ENCODE assay signal across 17 cellular contexts in the genomic region with DNA sequence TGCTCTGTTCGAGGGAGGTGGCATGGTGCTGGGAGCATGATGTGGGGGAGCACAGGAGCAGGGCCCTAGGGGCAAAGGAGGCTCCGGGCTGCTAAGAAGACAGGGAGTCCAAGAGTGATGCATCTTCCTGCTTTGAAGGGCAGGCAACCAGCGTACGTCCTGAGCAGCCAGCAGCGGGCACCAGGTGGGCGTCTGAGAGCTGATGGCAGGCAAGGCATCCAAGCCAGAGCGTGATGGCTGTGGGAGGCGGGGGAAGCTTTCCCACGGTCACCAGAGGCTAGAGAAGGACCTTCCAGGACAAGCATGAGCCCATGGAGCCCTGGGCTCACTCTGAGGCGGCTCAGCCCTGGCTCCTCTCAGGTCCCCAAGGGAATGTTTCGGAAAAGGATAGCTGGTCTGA. TPM values are rescaled to one million over a fixed set of nuclear protein-coding genes. Genes with fewer than 3 reads are reported as not detected.
DNase-seq lines count a peak whose midpoint lies in the region; ATAC-seq and TF ChIP-seq lines count a peak whose summit lies in the region.
"Had no signal": no experiment of that assay in that cellular context is flagged by ENCODE, and none has a peak within 500 bp of the region (broad histone marks: within the 10 kb centered on the region; RNA-seq: fewer than 3 reads in every experiment).

No MANE protein-coding gene starts in this region.

- DNase-seq in activated CD4-positive, alpha-beta memory T cell treated with anti-CD3 and anti-CD28 coated beads for 36 hours: no peak
- no peak for DNase-seq in activated CD4-positive, alpha-beta memory T cell treated with anti-CD3 and anti-CD28 coated beads, Interleukin-2, amount 10 ng/mL, durations not matched to agents 7 days and 5 days
- no peak for DNase-seq in CD4-positive, alpha-beta T cell
- DNase-seq in naive thymus-derived CD4-positive, alpha-beta T cell: no peak
- DNase-seq in tibial nerve (ENCODE audit: low spot score in 2 of 2): no peak
- no peak for DNase-seq in stimulated activated CD4-positive, alpha-beta T cell treated with anti-CD3 and anti-CD28 coated beads, Interleukin-4, amount 100 ng/mL, for 24 hours
- DNase-seq: DMS79, MG63, NCI-H1417, NCI-H1694 treated with DMSO at 0.1 percent for 48 hours, NCI-H446, NCI-H526 treated with DMSO at 0.1 percent for 48 hours, OCI-M1 had no signal

- no peak for TF ChIP-seq CTCF in CD4-positive, alpha-beta T cell (IDR thresholded peaks at IDR 0.05)
- TF ChIP-seq CTCF in HEK293 (tag by site-specific recombination; IDR thresholded peaks at IDR 0.05) (no peak), tibial nerve (IDR thresholded peaks at IDR 0.05) (no peak)

- ATAC-seq in CD4-positive, alpha-beta T cell (ENCODE audit: poor library complexity): no peak
- ATAC-seq in naive thymus-derived CD4-positive, alpha-beta T cell: no peak
- ATAC-seq: Right ventricle myocardium inferior had no signal

- no peaks in the 10 kb centered on the region for H3K4me1 ChIP-seq in HEK293 (ENCODE audit: control insufficient read depth, insufficient read depth, low read length)
- H3K4me1 ChIP-seq in naive thymus-derived CD4-positive, alpha-beta T cell (ENCODE audit: control insufficient read depth in 2 of 2, insufficient read depth in 2 of 2, low read length in 2 of 2): peaks cover 0 to 3% of the 10 kb centered on the region in 2 donors
- peaks cover 0 to 41% (median 0%) of the 10 kb centered on the region in 4 donors for H3K4me1 ChIP-seq in tibial nerve
- H3K4me1 ChIP-seq: SJSA1 had no signal

- intact Hi-C loops in activated CD4-positive, alpha-beta memory T cell treated with anti-CD3 and anti-CD28 coated beads for 36 hours (cut with micrococcal nuclease): no loop called here
- intact Hi-C loops in CD4-positive, alpha-beta T cell (cut with DNase I, micrococcal nuclease): no loop called here
- intact Hi-C loops in naive thymus-derived CD4-positive, alpha-beta T cell (cut with micrococcal nuclease): no loop called here

- no peak for TF ChIP-seq POLR2A in tibial nerve (IDR thresholded peaks at IDR 0.05)

- H3K27me3 ChIP-seq in CD4-positive, alpha-beta T cell (ENCODE audit: control insufficient read depth, insufficient read depth, low read length): no peaks in the 10 kb centered on the region
- H3K27me3 ChIP-seq in naive thymus-derived CD4-positive, alpha-beta T cell (ENCODE audit: control insufficient read depth in 2 of 2, insufficient read depth in 2 of 2, low read length in 2 of 2): no peaks in the 10 kb centered on the region
- H3K27me3 ChIP-seq in tibial nerve: no peaks in the 10 kb centered on the region
- H3K27me3 ChIP-seq: MG63, SJSA1 had no signal

- no peaks in the 10 kb centered on the region for H3K27me3 Mint-ChIP-seq in activated CD4-positive, alpha-beta memory T cell treated with anti-CD3 and anti-CD28 coated beads for 36 hours
- no peaks in the 10 kb centered on the region for H3K27me3 Mint-ChIP-seq in activated CD4-positive, alpha-beta memory T cell treated with anti-CD3 and anti-CD28 coated beads, Interleukin-2, amount 10 ng/mL, durations not matched to agents 7 days and 5 days
- H3K27me3 Mint-ChIP-seq in CD4-positive, alpha-beta T cell: no peaks in the 10 kb centered on the region
- H3K27me3 Mint-ChIP-seq in naive thymus-derived CD4-positive, alpha-beta T cell: no peaks in the 10 kb centered on the region

- peaks cover 28% of the 10 kb centered on the region for H3K4me1 Mint-ChIP-seq in activated CD4-positive, alpha-beta memory T cell treated with anti-CD3 and anti-CD28 coated beads for 36 hours (ENCODE audit: low read depth)
- peaks cover 28% of the 10 kb centered on the region for H3K4me1 Mint-ChIP-seq in activated CD4-positive, alpha-beta memory T cell treated with anti-CD3 and anti-CD28 coated beads, Interleukin-2, amount 10 ng/mL, durations not matched to agents 7 days and 5 days
- peaks cover 30% of the 10 kb centered on the region for H3K4me1 Mint-ChIP-seq in CD4-positive, alpha-beta T cell (ENCODE audit: low read depth)
- H3K4me1 Mint-ChIP-seq in naive thymus-derived CD4-positive, alpha-beta T cell: peaks cover 16 to 46% (median 36%) of the 10 kb centered on the region in 7 donors

- no peak for TF ChIP-seq EP300 in tibial nerve (IDR thresholded peaks at IDR 0.05)

- peaks cover 51% of the 10 kb centered on the region for H3K36me3 Mint-ChIP-seq in activated CD4-positive, alpha-beta memory T cell treated with anti-CD3 and anti-CD28 coated beads for 36 hours
- peaks cover 74% of the 10 kb centered on the region for H3K36me3 Mint-ChIP-seq in activated CD4-positive, alpha-beta memory T cell treated with anti-CD3 and anti-CD28 coated beads, Interleukin-2, amount 10 ng/mL, durations not matched to agents 7 days and 5 days (ENCODE audit: low read depth)
- peaks cover 90% of the 10 kb centered on the region for H3K36me3 Mint-ChIP-seq in CD4-positive, alpha-beta T cell (ENCODE audit: low read depth)
- H3K36me3 Mint-ChIP-seq in naive thymus-derived CD4-positive, alpha-beta T cell: peaks cover 9 to 52% (median 16%) of the 10 kb centered on the region in 5 donors

- peak overlapping the region; percentile 38 for H3K27ac Mint-ChIP-seq in activated CD4-positive, alpha-beta memory T cell treated with anti-CD3 and anti-CD28 coated beads for 36 hours
- no peak overlapping the region for H3K27ac Mint-ChIP-seq in activated CD4-positive, alpha-beta memory T cell treated with anti-CD3 and anti-CD28 coated beads, Interleukin-2, amount 10 ng/mL, durations not matched to agents 7 days and 5 days
- peak overlapping the region; percentile 71 for H3K27ac Mint-ChIP-seq in CD4-positive, alpha-beta T cell
- peak overlapping the region in 8 of 9 donors; percentile 10 to 80 (median 72) for H3K27ac Mint-ChIP-seq in naive thymus-derived CD4-positive, alpha-beta T cell

- 80 to 85% methylated on average over 11 of the region's 11 CpGs for WGBS in tibial nerve, 2 donors

- no peak overlapping the region for H3K27ac ChIP-seq in CD4-positive, alpha-beta T cell (ENCODE audit: low read depth, low read length)
- 0 out of 2 replicates have a peak overlapping the region, but pooled peaks have one; percentile 9 for H3K27ac ChIP-seq in HEK293 (ENCODE audit: extremely low read depth, low read depth, low read length)
- H3K27ac ChIP-seq in naive thymus-derived CD4-positive, alpha-beta T cell (ENCODE audit: low read depth, low read length): no peak overlapping the region
- no peak overlapping the region for H3K27ac ChIP-seq in tibial nerve
- H3K27ac ChIP-seq: SJSA1 had no signal

- CTCF ChIA-PET in activated CD4-positive, alpha-beta memory T cell treated with anti-CD3 and anti-CD28 coated beads for 36 hours (lab: Charles Lee): no interaction called here
- CTCF ChIA-PET in activated CD4-positive, alpha-beta memory T cell treated with anti-CD3 and anti-CD28 coated beads, Interleukin-2, amount 10 ng/mL, durations not matched to agents 7 days and 5 days (lab: Charles Lee): no interaction called here
- CTCF ChIA-PET in CD4-positive, alpha-beta T cell (lab: Charles Lee): no interaction called here
- CTCF ChIA-PET in HEK293 (lab: Yijun Ruan, JAX): interaction anchor here (0.6 to 1.3 kb wide), 3 partner anchors 17 to 139 kb away, joined by 3 to 5 read pairs (median 5); no protein-coding TSS in a partner anchor
- CTCF ChIA-PET in naive thymus-derived CD4-positive, alpha-beta T cell (lab: Charles Lee): no interaction called here

- no peak overlapping the region for H3K4me3 Mint-ChIP-seq in activated CD4-positive, alpha-beta memory T cell treated with anti-CD3 and anti-CD28 coated beads for 36 hours
- H3K4me3 Mint-ChIP-seq in activated CD4-positive, alpha-beta memory T cell treated with anti-CD3 and anti-CD28 coated beads, Interleukin-2, amount 10 ng/mL, durations not matched to agents 7 days and 5 days: no peak overlapping the region
- no peak overlapping the region for H3K4me3 Mint-ChIP-seq in CD4-positive, alpha-beta T cell
- H3K4me3 Mint-ChIP-seq in naive thymus-derived CD4-positive, alpha-beta T cell: peak overlapping the region in 1 of 10 donors; percentile 19
- H3K4me3 Mint-ChIP-seq: CD14-positive monocyte had no signal

- POLR2A ChIA-PET in activated CD4-positive, alpha-beta memory T cell treated with anti-CD3 and anti-CD28 coated beads for 36 hours (lab: Charles Lee): no interaction called here
- POLR2A ChIA-PET in activated CD4-positive, alpha-beta memory T cell treated with anti-CD3 and anti-CD28 coated beads, Interleukin-2, amount 10 ng/mL, durations not matched to agents 7 days and 5 days (lab: Charles Lee): no interaction called here
- POLR2A ChIA-PET in CD4-positive, alpha-beta T cell (lab: Charles Lee): no interaction called here
- POLR2A ChIA-PET in HEK293 (lab: Yijun Ruan, JAX): no interaction called here
- POLR2A ChIA-PET in naive thymus-derived CD4-positive, alpha-beta T cell (lab: Charles Lee): interaction anchor here (0.7 kb wide), 1 partner anchor 46 kb away, joined by 4 read pairs; no protein-coding TSS in a partner anchor

- no peaks in the 10 kb centered on the region for H3K9me3 ChIP-seq in CD4-positive, alpha-beta T cell (ENCODE audit: control insufficient read depth, low read length)
- H3K9me3 ChIP-seq in HEK293 (ENCODE audit: control insufficient read depth, insufficient read depth, low read depth, low read length) (no peaks in the 10 kb centered on the region), tibial nerve (no peaks in the 10 kb centered on the region)
- H3K9me3 ChIP-seq in naive thymus-derived CD4-positive, alpha-beta T cell (ENCODE audit: control insufficient read depth in 2 of 3, low read length in 3 of 3): no peaks in the 10 kb centered on the region
- H3K9me3 ChIP-seq: MG63, SJSA1 had no signal

- no peaks in the 10 kb centered on the region for H3K9me3 Mint-ChIP-seq in activated CD4-positive, alpha-beta memory T cell treated with anti-CD3 and anti-CD28 coated beads for 36 hours
- no peaks in the 10 kb centered on the region for H3K9me3 Mint-ChIP-seq in activated CD4-positive, alpha-beta memory T cell treated with anti-CD3 and anti-CD28 coated beads, Interleukin-2, amount 10 ng/mL, durations not matched to agents 7 days and 5 days
- no peaks in the 10 kb centered on the region for H3K9me3 Mint-ChIP-seq in CD4-positive, alpha-beta T cell
- peaks cover 0 to 4% (median 0%) of the 10 kb centered on the region in 11 donors for H3K9me3 Mint-ChIP-seq in naive thymus-derived CD4-positive, alpha-beta T cell

- H3K4me3 ChIP-seq in HEK293 (ENCODE audit: low read depth, low read length): no peak overlapping the region
- no peak overlapping the region for H3K4me3 ChIP-seq in naive thymus-derived CD4-positive, alpha-beta T cell (ENCODE audit: low read length)
- H3K4me3 ChIP-seq in tibial nerve: no peak overlapping the region
- H3K4me3 ChIP-seq: MG63, SJSA1 had no signal

- H3K36me3 ChIP-seq in HEK293 (ENCODE audit: control insufficient read depth in 2 of 2, insufficient read depth in 1 of 2, low read length in 2 of 2) (peaks cover 34 to 100% of the 10 kb centered on the region in 2 experiments), tibial nerve (peaks cover 3 to 99% (median 33%) of the 10 kb centered on the region in 3 donors)
- peaks cover 8 to 96% (median 24%) of the 10 kb centered on the region in 3 experiments for H3K36me3 ChIP-seq in naive thymus-derived CD4-positive, alpha-beta T cell (ENCODE audit: control insufficient read depth in 2 of 3, insufficient read depth in 3 of 3, low read length in 3 of 3)

RNA-seq across cellular contexts. Expression of a gene that starts 32.2 kb away (rescaled TPM):
- total RNA-seq in activated CD4-positive, alpha-beta memory T cell treated with anti-CD3 and anti-CD28 coated beads for 36 hours: 10 to 100 TPM; 27.5 to 30.2 TPM
- 10 to 100 TPM; 54.7 to 55.4 TPM for total RNA-seq in activated CD4-positive, alpha-beta memory T cell treated with anti-CD3 and anti-CD28 coated beads, Interleukin-2, amount 10 ng/mL, durations not matched to agents 7 days and 5 days
- 100 to 1,000 TPM; 129 to 130 TPM for total RNA-seq in CD4-positive, alpha-beta T cell
- 100 to 1,000 TPM in 2 of 5 experiments, 10 to 100 TPM in 3; 50.0 to 130 (median 87.7) TPM for total RNA-seq in naive thymus-derived CD4-positive, alpha-beta T cell
- 1 to 10 TPM; 2.8 to 3.4 TPM for polyA plus RNA-seq in naive thymus-derived CD4-positive, alpha-beta T cell
- 10 to 100 TPM; 44.6 to 74.9 (median 60.4) TPM for total RNA-seq in tibial nerve

RNA-seq across cellular contexts. Expression of a gene that starts 58.1 kb away (rescaled TPM):
- total RNA-seq in activated CD4-positive, alpha-beta memory T cell treated with anti-CD3 and anti-CD28 coated beads for 36 hours: 10 to 100 TPM; 18.4 TPM
- 10 to 100 TPM; 20.6 to 21.8 TPM for total RNA-seq in activated CD4-positive, alpha-beta memory T cell treated with anti-CD3 and anti-CD28 coated beads, Interleukin-2, amount 10 ng/mL, durations not matched to agents 7 days and 5 days
- total RNA-seq in CD4-positive, alpha-beta T cell: 10 to 100 TPM; 14.8 to 15.0 TPM
- total RNA-seq in naive thymus-derived CD4-positive, alpha-beta T cell: 10 to 100 TPM; 13.6 to 20.1 (median 17.1) TPM
- polyA plus RNA-seq in naive thymus-derived CD4-positive, alpha-beta T cell: 10 to 100 TPM in 1 of 2 donors, 1 to 10 TPM in 1; 6.0 to 10.6 TPM
- total RNA-seq in tibial nerve: 10 to 100 TPM in 1 of 4 donors, 1 to 10 TPM in 3; 5.9 to 12.3 (median 7.3) TPM
